ENCODE assay signal across 8 cellular contexts in genomic region chr1:151612506-151613274, GRCh38. TPM values are rescaled to one million over a fixed set of nuclear protein-coding genes. Genes with fewer than 3 reads are reported as not detected.
DNase-seq lines count a peak whose midpoint lies in the region; ATAC-seq and TF ChIP-seq lines count a peak whose summit lies in the region.

No MANE protein-coding gene starts in this region.

- peak overlapping the region; percentile 83 for H3K4me3 ChIP-seq in CD4-positive, CD25-positive, alpha-beta regulatory T cell (ENCODE audit: low read depth, low read length)
- H3K4me3 ChIP-seq in heart right ventricle = peak overlapping the region; percentile 74 to 99 (median 98)

- peaks cover 15% of the 10 kb centered on the region for H3K4me1 ChIP-seq in CD4-positive, CD25-positive, alpha-beta regulatory T cell (ENCODE audit: control insufficient read depth, insufficient read depth, low read length, poor library complexity, severe bottlenecking)
- H3K4me1 ChIP-seq in heart right ventricle = peaks cover 0 to 58% (median 18%) of the 10 kb centered on the region in 9 donors

- intact Hi-C loops in heart right ventricle (cut with DNase I) (loop anchor here in 2 of 10 donors (5.0 to 10.0 kb wide), 2 partner anchors 80 to 112 kb away; partner anchors contain the start of gene RIIAD1 (in 1 of the 2)), posterior vena cava (cut with DNase I) (loop anchor here (10.0 kb wide), 2 partner anchors 62 to 122 kb away; no protein-coding TSS in a partner anchor)

- ATAC-seq in CD4-positive, CD25-positive, alpha-beta regulatory T cell (ENCODE audit: low read depth in 2 of 2) = no peak
- peak; percentile 14 for ATAC-seq in GM21423 (IDR thresholded peaks at IDR 0.05; ENCODE audit: unreplicated experiment)
- ATAC-seq in activated naive CD4-positive, alpha-beta T cell treated with anti-CD3 and anti-CD28 coated beads, Interleukin-2, amount 50 U/mL, for 72 hours = peak; percentile 3 to 4
- ATAC-seq in heart right ventricle = peak; percentile 14 to 63 (median 27)
- ATAC-seq in HG03097 (IDR thresholded peaks at IDR 0.05; ENCODE audit: low FRiP score, unreplicated experiment) = no peak

- H3K4me1 Mint-ChIP-seq in CD4-positive, CD25-positive, alpha-beta regulatory T cell = peaks cover 28 to 50% (median 37%) of the 10 kb centered on the region in 4 donors

- H3K27me3 ChIP-seq in CD4-positive, CD25-positive, alpha-beta regulatory T cell (ENCODE audit: control insufficient read depth, insufficient read depth, low read length) = no peaks in the 10 kb centered on the region
- no peaks in the 10 kb centered on the region for H3K27me3 ChIP-seq in heart right ventricle

- H3K9me3 ChIP-seq in CD4-positive, CD25-positive, alpha-beta regulatory T cell (ENCODE audit: control insufficient read depth in 2 of 2, low read length in 2 of 2) = no peaks in the 10 kb centered on the region
- H3K9me3 ChIP-seq in heart right ventricle = no peaks in the 10 kb centered on the region

- no peaks in the 10 kb centered on the region for H3K36me3 Mint-ChIP-seq in CD4-positive, CD25-positive, alpha-beta regulatory T cell
- peaks cover 11 to 15% of the 10 kb centered on the region in 2 donors for H3K36me3 Mint-ChIP-seq in activated naive CD4-positive, alpha-beta T cell treated with anti-CD3 and anti-CD28 coated beads, Interleukin-2, amount 50 U/mL, for 72 hours

- peaks cover 0 to 2% (median 0%) of the 10 kb centered on the region in 7 donors for H3K9me3 Mint-ChIP-seq in CD4-positive, CD25-positive, alpha-beta regulatory T cell
- no peaks in the 10 kb centered on the region for H3K9me3 Mint-ChIP-seq in activated naive CD4-positive, alpha-beta T cell treated with anti-CD3 and anti-CD28 coated beads, Interleukin-2, amount 50 U/mL, for 72 hours

- WGBS in heart right ventricle, 2 donors = 1% methylated on average over 43 to 44 of the region's 44 CpGs

- peak in 2 of 3 donors; percentile 9 to 35 for DNase-seq in CD4-positive, CD25-positive, alpha-beta regulatory T cell
- DNase-seq in NCI-H2171 treated with DMSO at 0.1 percent for 48 hours (lab: John Stamatoyannopoulos, UW) = peak; percentile 34
- DNase-seq in activated naive CD4-positive, alpha-beta T cell treated with anti-CD3 and anti-CD28 coated beads, Interleukin-2, amount 50 U/mL, for 72 hours (ENCODE audit: low spot score in 2 of 2) = peak; percentile 25 to 57
- peak; percentile 29 to 44 for DNase-seq in heart right ventricle
- peak; percentile 85 for DNase-seq in posterior vena cava (ENCODE audit: low spot score)
- DNase-seq in 8988T = no peak

- TF ChIP-seq CTCF in heart right ventricle (IDR thresholded peaks at IDR 0.05) = no peak

- peak overlapping the region; percentile 92 to 95 (median 95) for H3K27ac Mint-ChIP-seq in CD4-positive, CD25-positive, alpha-beta regulatory T cell
- H3K27ac Mint-ChIP-seq in activated naive CD4-positive, alpha-beta T cell treated with anti-CD3 and anti-CD28 coated beads, Interleukin-2, amount 50 U/mL, for 72 hours = peak overlapping the region; percentile 84 to 99

- H3K27me3 Mint-ChIP-seq in CD4-positive, CD25-positive, alpha-beta regulatory T cell = peaks cover 16% of the 10 kb centered on the region

- H3K36me3 ChIP-seq in CD4-positive, CD25-positive, alpha-beta regulatory T cell (ENCODE audit: control insufficient read depth, insufficient read depth, low read length) = no peaks in the 10 kb centered on the region
- H3K36me3 ChIP-seq in heart right ventricle = peaks cover 0 to 12% (median 0%) of the 10 kb centered on the region in 9 donors

- peak overlapping the region; percentile 86 to 98 (median 94) for H3K4me3 Mint-ChIP-seq in CD4-positive, CD25-positive, alpha-beta regulatory T cell

- peak overlapping the region; percentile 82 for H3K27ac ChIP-seq in CD4-positive, CD25-positive, alpha-beta regulatory T cell (ENCODE audit: insufficient read depth, low read length, poor library complexity, severe bottlenecking)
- peak overlapping the region; percentile 83 to 98 (median 94) for H3K27ac ChIP-seq in heart right ventricle

RNA-seq across cellular contexts. Expression of gene SNX27, which starts 0.8 kb away (rescaled TPM):
- total RNA-seq in CD4-positive, CD25-positive, alpha-beta regulatory T cell = 25.3 TPM
- 10 to 100 TPM; 10.4 to 12.7 (median 11.5) TPM for polyA plus RNA-seq in CD4-positive, CD25-positive, alpha-beta regulatory T cell
- 10 to 100 TPM; 24.3 to 34.4 TPM for total RNA-seq in activated naive CD4-positive, alpha-beta T cell treated with anti-CD3 and anti-CD28 coated beads, Interleukin-2, amount 50 U/mL, for 72 hours
- total RNA-seq in heart right ventricle = 10 to 100 TPM; 26.9 to 37.8 (median 33.4) TPM
- 1 to 10 TPM; 6.5 to 7.1 TPM for polyA plus RNA-seq in heart right ventricle
- 10 to 100 TPM; 40.1 to 41.9 TPM for total RNA-seq in posterior vena cava

Comparison
In these comparisons a context has a peak if more than half of its experiments do, and no peak if none do; other contexts are left out.
1. ATAC-seq: peak in GM21423 (single experiment), activated naive CD4-positive, alpha-beta T cell treated with anti-CD3 and anti-CD28 coated beads, Interleukin-2, amount 50 U/mL, for 72 hours (2 of 2) and heart right ventricle (8 of 8); none in CD4-positive, CD25-positive, alpha-beta regulatory T cell (0 of 2) and HG03097 (single experiment).